21 cellular contexts compared by ENCODE assay signal in genomic region chrX:39609941-39610340, GRCh38.
DNase-seq lines count a peak whose midpoint lies in the region; FAIRE-seq and TF ChIP-seq lines count a peak whose summit lies in the region.
"Had no signal": no experiment of that assay in that cellular context is flagged by ENCODE, and none has a peak within 500 bp of the region (broad histone marks: within the 10 kb centered on the region; RNA-seq: fewer than 3 reads in every experiment).

No MANE protein-coding gene starts in this region.

- H3K36me3 ChIP-seq in H1 (ENCODE audit: control insufficient read depth in 2 of 4, insufficient read depth in 4 of 4, low read length in 3 of 4), result no peaks in the 10 kb centered on the region

- H3K79me1 ChIP-seq in H1 (ENCODE audit: low read depth, low read length), result no peaks in the 10 kb centered on the region

- H3K79me2 ChIP-seq in H1 (ENCODE audit: control insufficient read depth in 1 of 2, insufficient read depth in 2 of 2, low read length in 2 of 2), result no peaks in the 10 kb centered on the region

- H4K8ac ChIP-seq in H1 (ENCODE audit: extremely low read depth, insufficient read depth, low read length), result no peak overlapping the region

- BruUV-seq in MCF 10A (replicated peaks; lab: Mats Ljungman, UMichigan), result no TSS peak

- H3K27me3 Mint-ChIP-seq in MCF 10A (ENCODE audit: insufficient read depth, unreplicated experiment), result peaks cover 59% of the 10 kb centered on the region

- H2BK12ac ChIP-seq in H1 (ENCODE audit: low read depth, low read length), result no peak overlapping the region

- FAIRE-seq in H1 (lab: Jason Lieb, UNC), result peak; percentile 62

- H4K5ac ChIP-seq in H1 (ENCODE audit: insufficient read length, low read depth, low read length), result no peak overlapping the region

- H3K9me3 ChIP-seq in H1 (ENCODE audit: insufficient read depth in 2 of 2, low read depth in 1 of 2, low read length in 1 of 2), result no peaks in the 10 kb centered on the region

- H3K4me1 ChIP-seq in H1 (replicated peaks in 1 of 4; ENCODE audit: control insufficient read depth in 3 of 4, insufficient read depth in 4 of 4, low read length in 3 of 4), result peaks cover 2 to 11% (median 5%) of the 10 kb centered on the region in 4 experiments; a peak in 5 of 7 replicates

- TF ChIP-seq CTCF in AG10803 (conservative IDR thresholded peaks at IDR 0.05; ENCODE audit: low read length) (peak; percentile 32), H1 (IDR thresholded peaks at IDR 0.05; ENCODE audit: control extremely low read depth in 1 of 3, insufficient read depth in 1 of 3, low read depth in 1 of 3, low read length in 3 of 3) (no peak), MCF 10A (IDR thresholded peaks at IDR 0.05; ENCODE audit: unreplicated experiment) (no peak)

- 0 out of 2 replicates have a peak, but pooled peaks cover 2% of the 10 kb centered on the region for H3K23me2 ChIP-seq in H1 (ENCODE audit: low read depth, low read length)

- no peaks in the 10 kb centered on the region for H4K20me1 ChIP-seq in H1 (replicated peaks in 1 of 2; ENCODE audit: control insufficient read depth in 1 of 2, insufficient read depth in 2 of 2, low read length in 2 of 2)

- H3K56ac ChIP-seq in H1 (replicated peaks; ENCODE audit: insufficient read length, low read depth, low read length), result no peak overlapping the region

- no peak overlapping the region for H2AK5ac ChIP-seq in H1 (ENCODE audit: low read depth, low read length)

- H2BK5ac ChIP-seq in H1 (ENCODE audit: low read depth, low read length), result no peak overlapping the region

- WGBS in H1 (ENCODE audit: extremely low coverage in 1 of 2, insufficient coverage in 1 of 2, insufficient read length in 1 of 2, insufficient replicate concordance in 2 of 2, low coverage in 1 of 2, low lambda C conversion rate in 2 of 2, missing lambda C conversion rate in 1 of 2), 2 experiments, result 92% methylated on average over 9 of the region's 9 CpGs; no CpG with 5 or more reads in 1 of the 2 experiments

- peaks cover 9% of the 10 kb centered on the region for H3K4me1 Mint-ChIP-seq in MCF 10A (ENCODE audit: insufficient read depth, unreplicated experiment)

- peak; percentile 9 for DNase-seq in AG10803 (ENCODE audit: low read depth)
- peak; percentile 30 for DNase-seq in M059J (ENCODE audit: low read depth)
- no peak for DNase-seq in H1 (ENCODE audit: low read depth in 1 of 2, low spot score in 2 of 2)
- DNase-seq in midbrain (lab: John Stamatoyannopoulos, UW), result peak; percentile 4
- DNase-seq in activated effector memory CD4-positive, alpha-beta T cell treated with anti-CD3 and anti-CD28 coated beads, Interleukin-2, amount 50 U/mL, for 16 hours, result no peak
- no peak for DNase-seq in MCF 10A (ENCODE audit: unreplicated experiment)
- DNase-seq in SKM-1 treated with dmso at 0.1 percent for 144 hours (lab: John Stamatoyannopoulos, UW; ENCODE audit: unreplicated experiment), result no peak
- DNase-seq: Calu3, DMS153, DND-41, GOT3, IMR-90, NCI-H1092, NCI-H1417 treated with DMSO at 0.1 percent for 48 hours, NCI-H187, NCI-H2081 treated with DMSO at 0.1 percent for 48 hours, NCI-H82, SHP77 treated with DMSO at 0.1 percent for 48 hours, T-helper 2 cell had no signal

- H3K27ac ChIP-seq in H1 (ENCODE audit: low read depth, low read length), result no peak overlapping the region
- H3K27ac ChIP-seq: KMS-11, SK-N-MC had no signal

- H2BK120ac ChIP-seq in H1 (replicated peaks; ENCODE audit: low read depth, low read length), result no peak overlapping the region

- no peak for TF ChIP-seq EP300 in H1 (IDR thresholded peaks at IDR 0.05; ENCODE audit: borderline replicate concordance in 1 of 2, low read depth in 2 of 2, low read length in 2 of 2)

- POLR2A ChIA-PET in H1 (lab: Charles Lee; ENCODE audit: partially characterized antibody) (no interaction called here), MCF 10A (lab: Yijun Ruan, JAX) (no interaction called here)

- peak in 1 of 2 experiments; percentile 11; a peak in 1 of 4 replicates for TF ChIP-seq RAD21 in H1 (IDR thresholded peaks at IDR 0.05 in 1 of 2, conservative IDR thresholded peaks at IDR 0.05 in 1 of 2; ENCODE audit: low read depth in 2 of 2, low read length in 2 of 2)

- no peak overlapping the region for H3K18ac ChIP-seq in H1 (ENCODE audit: extremely low read depth, low read length)

- no peak for TF ChIP-seq POLR2A in H1 (IDR thresholded peaks at IDR 0.05; ENCODE audit: control extremely low read depth in 1 of 2, low read depth in 2 of 2, low read length in 2 of 2)

- H3K9ac ChIP-seq in H1 (replicated peaks in 1 of 4; ENCODE audit: extremely low read depth in 1 of 4, low read depth in 3 of 4, low read length in 3 of 4), result no peak overlapping the region
- H3K9ac ChIP-seq: KMS-11 had no signal

- H3K4me3 ChIP-seq in AG10803 (ENCODE audit: low read length) (no peak overlapping the region), H1 (ENCODE audit: extremely low read depth in 1 of 4, insufficient read depth in 2 of 4, low read depth in 3 of 4, low read length in 4 of 4) (no peak overlapping the region)
- H3K4me3 ChIP-seq: SK-N-MC had no signal

- no peaks in the 10 kb centered on the region for H3K27me3 ChIP-seq in H1 (replicated peaks in 1 of 4; ENCODE audit: control insufficient read depth in 3 of 4, extremely low read depth in 1 of 4, insufficient read depth in 3 of 4, low read length in 3 of 4)

- no peak overlapping the region for H2BK15ac ChIP-seq in H1 (ENCODE audit: low read length)

- H3K9me3 Mint-ChIP-seq in MCF 10A (ENCODE audit: unreplicated experiment), result no peaks in the 10 kb centered on the region

- CTCF ChIA-PET in H1 (lab: Charles Lee; ENCODE audit: partially characterized antibody) (no interaction called here), MCF 10A (lab: Yijun Ruan, JAX) (no interaction called here)

- no peak overlapping the region for H2AFZ ChIP-seq in H1 (ENCODE audit: low read length)

- H3K4ac ChIP-seq in H1 (replicated peaks; ENCODE audit: insufficient read length, low read depth, low read length), result no peak overlapping the region

- H3K36me3 Mint-ChIP-seq in MCF 10A (ENCODE audit: insufficient read depth, unreplicated experiment), result no peaks in the 10 kb centered on the region

- H3K4me3 Mint-ChIP-seq in MCF 10A (ENCODE audit: unreplicated experiment), result no peak overlapping the region

- H3K23ac ChIP-seq in H1 (ENCODE audit: insufficient read length), result no peak overlapping the region

- no peak overlapping the region for H4K91ac ChIP-seq in H1 (replicated peaks; ENCODE audit: insufficient read length, low read length)

- H3K27ac Mint-ChIP-seq in MCF 10A (ENCODE audit: low read depth, unreplicated experiment), result no peak overlapping the region

- intact Hi-C loops in MCF 10A (cut with micrococcal nuclease), result no loop called here

- no peak overlapping the region; the same call in 1 of the 2 replicates for H2BK20ac ChIP-seq in H1 (ENCODE audit: low read length)

- no peak overlapping the region for H3K14ac ChIP-seq in H1 (ENCODE audit: insufficient read length)

- H3K4me2 ChIP-seq in H1 (ENCODE audit: insufficient read depth in 1 of 2, low read depth in 2 of 2, low read length in 2 of 2), result no peak overlapping the region
- H3K4me2 ChIP-seq: KMS-11 had no signal

TF ChIP-seq in H1, 55 proteins besides CTCF, POLR2A, EP300 and RAD21:
- TF ChIP-seq CBX5 (IDR thresholded peaks at IDR 0.05; ENCODE audit: low read depth, low read length), result no peak
- TF ChIP-seq TAF1 (IDR thresholded peaks at IDR 0.05; ENCODE audit: low read depth, low read length), result no peak

Comparison
In these comparisons a context has a peak if more than half of its experiments do, and no peak if none do; other contexts are left out.
1. DNase-seq: peak in AG10803 (single experiment), M059J (single experiment) and midbrain (single experiment); none in H1 (0 of 2), activated effector memory CD4-positive, alpha-beta T cell treated with anti-CD3 and anti-CD28 coated beads, Interleukin-2, amount 50 U/mL, for 16 hours (single experiment), MCF 10A (single experiment) and SKM-1 treated with dmso at 0.1 percent for 144 hours (single experiment).